In genomic region chr2:25168256-25169072, GRCh38 we compare ENCODE assay signal across 8 cellular contexts. TPM values are rescaled to one million over a fixed set of nuclear protein-coding genes. Genes with fewer than 3 reads are reported as not detected.
DNase-seq lines count a peak whose midpoint lies in the region; ATAC-seq, FAIRE-seq and TF ChIP-seq lines count a peak whose summit lies in the region.

Gene POMC (minus strand): TSS chr2:25168580. CDS start chr2:25164772, 3,808 bp downstream.

- no peaks in the 10 kb centered on the region for H3K9me3 ChIP-seq in iPS-18a (ENCODE audit: control insufficient read depth, low read depth, low read length)
- no peaks in the 10 kb centered on the region for H3K9me3 ChIP-seq in small intestine (ENCODE audit: control insufficient read depth, low read depth)

- in situ Hi-C loops in G401 (cut with HindIII; ENCODE audit: low sequenced_read_pairs), result no loop called here

- no peaks in the 10 kb centered on the region for H3K4me1 ChIP-seq in iPS-18a (ENCODE audit: control insufficient read depth, low read depth, low read length)
- no peaks in the 10 kb centered on the region for H3K4me1 ChIP-seq in small intestine (ENCODE audit: control insufficient read depth in 2 of 2, insufficient read depth in 1 of 2, low read depth in 1 of 2, low read length in 1 of 2)

- FAIRE-seq in small intestine (lab: Jason Lieb, UNC), result no peak

- WGBS in small intestine, 3 donors, result 2 to 6% (median 4%) methylated on average over 61 to 75 of the region's 75 CpGs

- DNase-seq in NCI-H748 treated with DMSO at 0.1 percent for 48 hours (lab: John Stamatoyannopoulos, UW), result peak; percentile 35
- peak; percentile 7 for DNase-seq in amniotic epithelial cell (ENCODE audit: low read depth)
- DNase-seq in small intestine, result peak; percentile 10
- no peak for DNase-seq in G401 (ENCODE audit: low spot score)

- ATAC-seq in HG03135 (IDR thresholded peaks at IDR 0.05; ENCODE audit: unreplicated experiment) (no peak), HG03442 (IDR thresholded peaks at IDR 0.05; ENCODE audit: unreplicated experiment) (no peak)

- H3K27ac ChIP-seq in iPS-18a (ENCODE audit: low read length), result no peak within 1 kb of the TSS
- H3K27ac ChIP-seq in small intestine (ENCODE audit: low read depth in 1 of 2, low read length in 1 of 2), result no peak within 1 kb of the TSS

- TF ChIP-seq CTCF in GM12875 (IDR thresholded peaks at IDR 0.05; ENCODE audit: borderline replicate concordance, insufficient read depth, low read depth, low read length), result no peak

- peak within 1 kb of the TSS; percentile 42 for H3K4me3 ChIP-seq in GM12875 (ENCODE audit: low read depth, low read length)
- H3K4me3 ChIP-seq in iPS-18a (ENCODE audit: low read length), result peak within 1 kb of the TSS; percentile 58
- H3K4me3 ChIP-seq in small intestine (ENCODE audit: low read depth in 1 of 2, low read length in 2 of 2), result peak within 1 kb of the TSS; percentile 24 to 45

- H3K36me3 ChIP-seq in iPS-18a (ENCODE audit: control insufficient read depth, low read depth, low read length) (no peaks in the 10 kb centered on the region), small intestine (ENCODE audit: control insufficient read depth in 2 of 2, insufficient read depth in 2 of 2, low read length in 2 of 2) (no peaks in the 10 kb centered on the region)

- peak within 1 kb of the TSS; percentile 21 for H3K9ac ChIP-seq in iPS-18a (ENCODE audit: low read length)

- H3K27me3 ChIP-seq in iPS-18a (ENCODE audit: control insufficient read depth, insufficient read depth, low read length) (peaks cover 50% of the 10 kb centered on the region), small intestine (ENCODE audit: control insufficient read depth in 2 of 2, insufficient read depth in 2 of 2, low read length in 2 of 2) (peaks cover 0 to 15% of the 10 kb centered on the region in 2 donors)

RNA-seq across cellular contexts. Expression of gene POMC, which starts in this region (rescaled TPM):
- polyA plus RNA-seq in small intestine, result 1 to 10 TPM in 1 of 3 donors, under 1 TPM in 2; 0.67 to 2.9 (median 0.81) TPM
- not detected in 2 replicates for total RNA-seq in G401 (2014; rRNA removed; shearing (Covaris generic))
